ENCODE assay signal across 1 cellular context in the genomic region with DNA sequence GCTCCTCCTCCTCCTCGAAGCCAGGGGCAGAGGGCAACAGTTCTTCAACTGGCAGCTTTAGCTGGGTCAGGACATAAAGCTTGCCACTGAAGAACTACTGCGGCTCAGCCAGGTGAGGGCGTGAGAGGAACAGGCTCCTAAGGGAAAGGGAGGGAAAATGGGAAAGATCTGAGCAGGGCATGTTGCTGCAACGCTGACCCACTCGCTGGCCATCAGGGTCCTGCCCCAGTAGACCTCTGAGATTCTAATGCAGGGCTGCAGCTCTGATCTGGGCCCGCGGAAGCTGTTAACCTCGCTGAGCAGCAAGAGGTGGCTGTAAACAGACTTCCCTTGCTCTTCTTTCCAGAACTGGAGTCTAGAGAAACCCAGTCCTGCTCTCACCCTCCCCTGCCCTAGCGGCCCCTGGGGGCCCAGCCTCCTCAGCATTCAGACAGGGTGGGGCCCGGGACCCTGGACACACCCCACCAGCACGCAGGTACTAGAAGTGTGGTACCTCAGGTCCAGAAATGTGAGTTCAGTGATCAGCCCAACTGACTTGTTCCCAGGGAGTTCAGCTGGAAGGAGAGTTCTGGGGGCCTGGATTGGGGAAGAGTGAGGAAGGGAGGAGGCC.
TF ChIP-seq lines count a peak whose summit lies in the region.

No MANE protein-coding gene starts in this region.

TF ChIP-seq in endothelial cell of umbilical vein, 7 proteins besides CTCF, POLR2A, EP300 and RAD21:
- TF ChIP-seq GATA2 (IDR thresholded peaks at IDR 0.05; ENCODE audit: insufficient read depth, insufficient read length, low read depth, low read length) (no peak), MYC (IDR thresholded peaks at IDR 0.05; ENCODE audit: low read depth, low read length) (no peak), JUN (IDR thresholded peaks at IDR 0.05; ENCODE audit: borderline replicate concordance, insufficient read depth, insufficient read length, low read depth) (no peak)
- TF ChIP-seq, protein P1, sequence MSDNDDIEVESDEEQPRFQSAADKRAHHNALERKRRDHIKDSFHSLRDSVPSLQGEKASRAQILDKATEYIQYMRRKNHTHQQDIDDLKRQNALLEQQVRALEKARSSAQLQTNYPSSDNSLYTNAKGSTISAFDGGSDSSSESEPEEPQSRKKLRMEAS (IDR thresholded peaks at IDR 0.05; ENCODE audit: insufficient read depth, insufficient read length) = no peak
